ENCODE assay signal across 1 cellular context in the genomic region with DNA sequence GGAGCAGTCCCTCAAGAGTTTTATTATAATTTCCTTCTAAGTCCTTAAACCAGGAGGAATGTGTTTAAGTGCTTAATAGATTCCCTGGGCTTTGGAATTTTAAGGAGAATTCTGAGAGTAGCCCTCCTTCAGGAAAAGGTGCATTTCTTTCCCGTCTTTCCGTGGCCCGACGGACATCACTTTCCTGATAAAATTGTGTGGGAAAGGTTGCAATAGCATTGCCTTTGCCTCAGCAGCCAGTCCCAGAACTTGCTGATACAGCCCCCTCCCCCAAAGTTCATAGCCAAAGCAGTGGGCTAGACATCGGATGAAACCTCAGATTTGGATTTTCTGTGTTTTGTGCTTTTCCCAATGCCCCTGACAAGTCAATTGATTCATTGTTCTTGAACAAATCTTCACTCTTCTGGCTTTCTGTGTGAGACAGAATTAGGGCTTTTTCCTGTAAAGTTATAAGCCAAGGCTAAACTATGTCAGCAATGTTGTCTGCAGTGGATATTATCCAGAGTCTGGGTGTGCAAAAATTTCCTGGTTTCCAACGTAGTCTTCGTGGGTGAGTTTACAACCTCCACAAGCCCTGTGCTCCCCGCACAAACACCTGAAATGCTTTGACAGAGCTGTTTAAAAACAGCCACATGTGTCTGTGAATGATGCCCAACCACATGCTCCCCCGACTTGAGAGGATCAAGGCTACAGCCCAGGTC.
TF ChIP-seq lines count a peak whose summit lies in the region.

No MANE protein-coding gene starts in this region.

TF ChIP-seq in SK-N-SH treated with all-trans-retinoic acid at 6 μM for 48 hours, 23 proteins besides CTCF, POLR2A, EP300 and RAD21:
- TF ChIP-seq CSRNP3 (CRISPR knock-in tag; IDR thresholded peaks at IDR 0.05) (no peak), TCF4 (CRISPR knock-in tag; IDR thresholded peaks at IDR 0.05; ENCODE audit: borderline replicate concordance) (no peak), ZFP30 (CRISPR knock-in tag; IDR thresholded peaks at IDR 0.05) (no peak), ZNF70 (CRISPR knock-in tag; IDR thresholded peaks at IDR 0.05) (no peak), SNAI2 (CRISPR knock-in tag; IDR thresholded peaks at IDR 0.05) (no peak), CSDC2 (CRISPR knock-in tag; IDR thresholded peaks at IDR 0.05) (no peak)
- TF ChIP-seq, protein P1, sequence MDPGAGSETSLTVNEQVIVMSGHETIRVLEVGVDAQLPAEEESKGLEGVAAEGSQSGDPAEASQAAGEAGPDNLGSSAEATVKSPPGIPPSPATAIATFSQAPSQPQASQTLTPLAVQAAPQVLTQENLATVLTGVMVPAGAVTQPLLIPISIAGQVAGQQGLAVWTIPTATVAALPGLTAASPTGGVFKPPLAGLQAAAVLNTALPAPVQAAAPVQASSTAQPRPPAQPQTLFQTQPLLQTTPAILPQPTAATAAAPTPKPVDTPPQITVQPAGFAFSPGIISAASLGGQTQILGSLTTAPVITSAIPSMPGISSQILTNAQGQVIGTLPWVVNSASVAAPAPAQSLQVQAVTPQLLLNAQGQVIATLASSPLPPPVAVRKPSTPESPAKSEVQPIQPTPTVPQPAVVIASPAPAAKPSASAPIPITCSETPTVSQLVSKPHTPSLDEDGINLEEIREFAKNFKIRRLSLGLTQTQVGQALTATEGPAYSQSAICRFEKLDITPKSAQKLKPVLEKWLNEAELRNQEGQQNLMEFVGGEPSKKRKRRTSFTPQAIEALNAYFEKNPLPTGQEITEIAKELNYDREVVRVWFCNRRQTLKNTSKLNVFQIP (CRISPR knock-in tag; IDR thresholded peaks at IDR 0.05; ENCODE audit: borderline replicate concordance, low read depth), result no peak
- TF ChIP-seq, protein P2, sequence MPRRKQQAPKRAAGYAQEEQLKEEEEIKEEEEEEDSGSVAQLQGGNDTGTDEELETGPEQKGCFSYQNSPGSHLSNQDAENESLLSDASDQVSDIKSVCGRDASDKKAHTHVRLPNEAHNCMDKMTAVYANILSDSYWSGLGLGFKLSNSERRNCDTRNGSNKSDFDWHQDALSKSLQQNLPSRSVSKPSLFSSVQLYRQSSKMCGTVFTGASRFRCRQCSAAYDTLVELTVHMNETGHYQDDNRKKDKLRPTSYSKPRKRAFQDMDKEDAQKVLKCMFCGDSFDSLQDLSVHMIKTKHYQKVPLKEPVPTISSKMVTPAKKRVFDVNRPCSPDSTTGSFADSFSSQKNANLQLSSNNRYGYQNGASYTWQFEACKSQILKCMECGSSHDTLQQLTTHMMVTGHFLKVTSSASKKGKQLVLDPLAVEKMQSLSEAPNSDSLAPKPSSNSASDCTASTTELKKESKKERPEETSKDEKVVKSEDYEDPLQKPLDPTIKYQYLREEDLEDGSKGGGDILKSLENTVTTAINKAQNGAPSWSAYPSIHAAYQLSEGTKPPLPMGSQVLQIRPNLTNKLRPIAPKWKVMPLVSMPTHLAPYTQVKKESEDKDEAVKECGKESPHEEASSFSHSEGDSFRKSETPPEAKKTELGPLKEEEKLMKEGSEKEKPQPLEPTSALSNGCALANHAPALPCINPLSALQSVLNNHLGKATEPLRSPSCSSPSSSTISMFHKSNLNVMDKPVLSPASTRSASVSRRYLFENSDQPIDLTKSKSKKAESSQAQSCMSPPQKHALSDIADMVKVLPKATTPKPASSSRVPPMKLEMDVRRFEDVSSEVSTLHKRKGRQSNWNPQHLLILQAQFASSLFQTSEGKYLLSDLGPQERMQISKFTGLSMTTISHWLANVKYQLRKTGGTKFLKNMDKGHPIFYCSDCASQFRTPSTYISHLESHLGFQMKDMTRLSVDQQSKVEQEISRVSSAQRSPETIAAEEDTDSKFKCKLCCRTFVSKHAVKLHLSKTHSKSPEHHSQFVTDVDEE (CRISPR knock-in tag; IDR thresholded peaks at IDR 0.05), result no peak
